8 cellular contexts compared by ENCODE assay signal in the genomic region with DNA sequence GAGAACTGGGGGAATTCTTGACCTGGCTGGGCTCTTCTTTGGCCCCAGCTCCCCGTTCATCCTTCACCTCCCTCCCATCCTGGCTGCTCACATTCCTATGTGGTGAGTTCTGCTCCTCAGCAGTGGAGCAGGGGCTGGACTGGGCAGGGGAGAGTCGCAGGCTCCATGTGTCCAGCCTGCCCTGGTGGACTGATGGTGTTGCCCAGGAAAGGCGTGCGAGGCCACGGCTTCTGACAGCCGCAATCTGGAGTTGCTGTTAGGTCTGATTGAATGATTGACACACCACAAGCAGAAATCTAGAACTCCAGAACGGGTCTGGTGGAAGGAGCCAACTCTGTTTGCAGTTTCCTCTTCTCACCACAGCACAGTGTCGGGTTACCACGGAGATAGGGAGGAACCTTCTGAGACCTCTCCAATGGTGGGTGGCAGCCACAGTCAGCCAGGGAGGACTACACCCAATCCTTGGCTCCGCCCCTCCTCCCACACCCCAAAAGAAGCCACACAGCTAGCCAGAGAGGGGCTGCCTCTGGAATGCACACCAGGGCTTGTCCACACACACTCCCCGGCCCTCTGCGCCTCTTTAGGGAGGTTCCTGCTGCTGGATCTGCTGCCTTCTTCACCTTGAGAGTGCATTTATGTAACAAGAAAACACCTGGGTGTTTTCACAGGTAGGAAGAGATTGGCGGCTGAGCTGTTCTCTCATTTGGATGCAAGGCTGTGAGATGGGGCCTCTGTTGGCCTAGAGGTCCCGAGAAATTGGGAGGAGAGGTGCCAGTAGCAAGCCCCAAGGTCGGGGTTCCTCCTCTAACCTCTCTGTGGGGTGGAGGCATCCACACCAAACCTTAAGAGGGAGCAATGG. TPM values are rescaled to one million over a fixed set of nuclear protein-coding genes. Genes with fewer than 3 reads are reported as not detected.
A peak's percentile ranks its signal among the peaks of the same experiment; 100 is the strongest.
DNase-seq lines count a peak whose midpoint lies in the region.

No MANE protein-coding gene starts in this region.

- no peaks in the 10 kb centered on the region for H4K20me1 ChIP-seq in Karpas-422 (ENCODE audit: insufficient read depth, low read depth, low read length)

- H3K4me1 Mint-ChIP-seq in stimulated activated naive CD8-positive, alpha-beta T cell treated with anti-CD3 and anti-CD28 coated beads, Interleukin-15, Interleukin-2, amounts not matched to agents 100 ng/mL and 50 ng/mL, for 24 hours (ENCODE audit: low read depth): peaks cover 88% of the 10 kb centered on the region

- DNase-seq in H4 (ENCODE audit: low spot score) (peak; percentile 86), Karpas-422 (peak; percentile 83), GF-D8 (lab: John Stamatoyannopoulos, UW) (no peak)
- peak; percentile 77 to 83 for DNase-seq in activated CD4-positive, alpha-beta T cell treated with anti-CD3 and anti-CD28 coated beads, Interleukin-2, amount 50 U/mL, for 48 hours
- DNase-seq in effector memory CD4-positive, alpha-beta T cell: peak; percentile 74 to 85 (median 83)

- H3K27ac Mint-ChIP-seq in stimulated activated naive CD8-positive, alpha-beta T cell treated with anti-CD3 and anti-CD28 coated beads, Interleukin-15, Interleukin-2, amounts not matched to agents 100 ng/mL and 50 ng/mL, for 24 hours: peak overlapping the region; percentile 90

- H2AFZ ChIP-seq in Karpas-422 (ENCODE audit: low read length): 0 out of 2 replicates have a peak overlapping the region, but pooled peaks have one; percentile 28

- no peaks in the 10 kb centered on the region for H3K36me3 Mint-ChIP-seq in stimulated activated naive CD8-positive, alpha-beta T cell treated with anti-CD3 and anti-CD28 coated beads, Interleukin-15, Interleukin-2, amounts not matched to agents 100 ng/mL and 50 ng/mL, for 24 hours (ENCODE audit: low read depth)

- H3K4me3 ChIP-seq in GM08714 (ENCODE audit: low read length): peak overlapping the region; percentile 2; the same call in 1 of the 2 replicates
- H3K4me3 ChIP-seq in Karpas-422 (ENCODE audit: low read length): no peak overlapping the region; the same call in 1 of the 2 replicates
- peak overlapping the region; percentile 37 for H3K4me3 ChIP-seq in effector memory CD4-positive, alpha-beta T cell (ENCODE audit: insufficient read depth, low read depth, low read length, poor library complexity, severe bottlenecking)
- no peak overlapping the region for H3K4me3 ChIP-seq in muscle layer of duodenum (ENCODE audit: low read depth in 1 of 2, low read length in 2 of 2)

- no peaks in the 10 kb centered on the region for H3K27me3 ChIP-seq in Karpas-422 (ENCODE audit: low read length)
- H3K27me3 ChIP-seq in effector memory CD4-positive, alpha-beta T cell (replicated peaks; ENCODE audit: control insufficient read depth, insufficient read depth, low read length, poor library complexity, severe bottlenecking): no peaks in the 10 kb centered on the region
- H3K27me3 ChIP-seq in muscle layer of duodenum (ENCODE audit: low read depth, low read length): no peaks in the 10 kb centered on the region

- H3K9me2 ChIP-seq in Karpas-422 (replicated peaks; ENCODE audit: insufficient read depth, low read length): no peaks in the 10 kb centered on the region

- H3K4me2 ChIP-seq in Karpas-422 (ENCODE audit: low read depth, low read length, poor library complexity, severe bottlenecking): peak overlapping the region; percentile 35

- H3K27ac ChIP-seq in Karpas-422 (ENCODE audit: low read length) (no peak overlapping the region), muscle layer of duodenum (ENCODE audit: low read length) (peak overlapping the region; percentile 82)
- peak overlapping the region; percentile 97 for H3K27ac ChIP-seq in effector memory CD4-positive, alpha-beta T cell (ENCODE audit: insufficient read depth, low read length, poor library complexity, severe bottlenecking)

- H3K9me3 Mint-ChIP-seq in stimulated activated naive CD8-positive, alpha-beta T cell treated with anti-CD3 and anti-CD28 coated beads, Interleukin-15, Interleukin-2, amounts not matched to agents 100 ng/mL and 50 ng/mL, for 24 hours: peaks cover 9% of the 10 kb centered on the region

- H3K79me2 ChIP-seq in Karpas-422 (ENCODE audit: low read length): no peaks in the 10 kb centered on the region

- H3K36me3 ChIP-seq in Karpas-422 (ENCODE audit: insufficient read depth, low read length) (no peaks in the 10 kb centered on the region), muscle layer of duodenum (ENCODE audit: control insufficient read depth in 1 of 2, insufficient read depth in 2 of 2, low read length in 2 of 2) (no peaks in the 10 kb centered on the region)
- no peaks in the 10 kb centered on the region for H3K36me3 ChIP-seq in effector memory CD4-positive, alpha-beta T cell (ENCODE audit: control insufficient read depth, insufficient read depth, low read length)

- H3K9me3 ChIP-seq in Karpas-422 (ENCODE audit: low read length) (no peaks in the 10 kb centered on the region), muscle layer of duodenum (ENCODE audit: control insufficient read depth in 1 of 2, low read length in 2 of 2) (no peaks in the 10 kb centered on the region)
- H3K9me3 ChIP-seq in effector memory CD4-positive, alpha-beta T cell (ENCODE audit: control insufficient read depth, low read length): no peaks in the 10 kb centered on the region

- peak overlapping the region; percentile 60 for H3K4me3 Mint-ChIP-seq in stimulated activated naive CD8-positive, alpha-beta T cell treated with anti-CD3 and anti-CD28 coated beads, Interleukin-15, Interleukin-2, amounts not matched to agents 100 ng/mL and 50 ng/mL, for 24 hours

- H3K9ac ChIP-seq in Karpas-422 (ENCODE audit: low read length): peak overlapping the region; percentile 16

- peaks cover 26% of the 10 kb centered on the region for H3K4me1 ChIP-seq in Karpas-422 (ENCODE audit: low read length)
- peaks cover 73% of the 10 kb centered on the region for H3K4me1 ChIP-seq in effector memory CD4-positive, alpha-beta T cell (ENCODE audit: control insufficient read depth, insufficient read depth, low read length, poor library complexity, severe bottlenecking)
- H3K4me1 ChIP-seq in muscle layer of duodenum (ENCODE audit: control insufficient read depth in 1 of 2, insufficient read depth in 2 of 2, low read length in 2 of 2): peaks cover 21 to 33% of the 10 kb centered on the region in 2 donors

- no peaks in the 10 kb centered on the region for H3K27me3 Mint-ChIP-seq in stimulated activated naive CD8-positive, alpha-beta T cell treated with anti-CD3 and anti-CD28 coated beads, Interleukin-15, Interleukin-2, amounts not matched to agents 100 ng/mL and 50 ng/mL, for 24 hours

RNA-seq across cellular contexts. Expression of a gene that starts 56.4 kb away (rescaled TPM):
- 211 and 238 TPM in 2 replicates for total RNA-seq in H4 (2014; rRNA removed; shearing (Covaris generic))
- 0.58 and 0.86 TPM in 2 replicates for total RNA-seq in Karpas-422 (2014; rRNA removed; shearing (Covaris generic); ENCODE audit: low replicate concordance)

Comparison
In these comparisons a context has a peak if more than half of its experiments do, and no peak if none do; other contexts are left out.
1. H3K4me3 ChIP-seq: peak in GM08714 (single experiment) and effector memory CD4-positive, alpha-beta T cell (single experiment); none in Karpas-422 (single experiment) and muscle layer of duodenum (0 of 2).
2. RNA of a gene that starts 56.4 kb away (total RNA-seq): 211 to 238 TPM in H4; 0.58 to 0.86 TPM in Karpas-422; every median in the first group is over 100 times any median in the second.